ENCODE assay signal across 9 cellular contexts in the genomic region with DNA sequence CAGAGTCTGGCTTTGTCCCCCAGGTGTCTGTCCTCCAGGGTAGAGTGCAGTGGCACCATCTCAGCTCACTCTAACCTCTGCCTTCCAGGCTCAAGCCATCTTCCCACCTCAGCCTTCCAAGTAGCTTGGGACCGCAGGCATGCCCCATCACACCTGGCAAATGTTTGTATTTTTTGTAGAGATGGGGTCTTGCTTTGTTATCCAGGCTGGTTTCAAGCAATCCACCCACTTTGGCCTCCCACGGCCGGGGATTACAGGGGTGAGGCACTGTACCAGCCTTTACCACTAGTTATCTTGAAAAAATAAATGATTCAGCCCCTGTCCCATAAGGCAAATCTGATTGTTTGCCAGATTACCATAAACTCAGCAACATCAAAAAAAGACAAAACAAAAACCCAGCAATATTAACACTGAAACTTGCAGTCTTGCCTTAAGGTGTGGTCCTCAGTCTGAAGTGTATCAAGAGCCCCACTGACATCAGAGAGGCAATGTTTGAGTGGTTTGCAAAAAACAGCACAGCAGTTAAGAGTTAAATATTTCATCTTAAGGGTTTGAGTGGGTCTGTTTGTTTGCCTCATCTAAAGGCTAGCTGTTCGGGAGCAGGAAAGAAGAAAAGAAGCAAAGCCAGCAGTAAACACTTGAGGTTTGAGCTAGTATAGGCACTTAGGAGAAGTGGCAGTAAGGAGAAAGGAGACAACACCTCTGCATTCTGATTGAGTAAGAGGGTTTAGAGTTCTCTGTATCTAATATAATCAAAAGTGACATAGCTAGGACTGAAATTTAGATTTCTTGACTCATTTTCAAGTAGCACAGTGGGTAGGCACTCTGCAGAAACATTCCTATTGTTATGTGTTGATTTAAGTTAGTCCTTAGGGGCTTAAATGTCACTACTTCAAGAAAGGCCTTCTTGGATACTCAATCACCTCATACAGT. TPM values are rescaled to one million over a fixed set of nuclear protein-coding genes. Genes with fewer than 3 reads are reported as not detected.
A peak's percentile ranks its signal among the peaks of the same experiment; 100 is the strongest.
DNase-seq lines count a peak whose midpoint lies in the region; ATAC-seq and TF ChIP-seq lines count a peak whose summit lies in the region.
"Had no signal": no experiment of that assay in that cellular context is flagged by ENCODE, and none has a peak within 500 bp of the region (broad histone marks: within the 10 kb centered on the region; RNA-seq: fewer than 3 reads in every experiment).

No MANE protein-coding gene starts in this region.

- peak; percentile 25 for DNase-seq in A673 (ENCODE audit: low spot score)
- peak; percentile 64 for DNase-seq in Daoy (ENCODE audit: low read depth)
- peak; percentile 8 for DNase-seq in SK-N-SH
- DNase-seq in foreskin melanocyte: peak; percentile 36
- no peak for DNase-seq in RKO (ENCODE audit: low spot score)
- no peak for DNase-seq in Ammon's horn (ENCODE audit: low spot score)
- DNase-seq in head of caudate nucleus: no peak
- DNase-seq: NCI-H1092 treated with DMSO at 0.1 percent for 48 hours had no signal

- H3K36me3 ChIP-seq in A673 (ENCODE audit: insufficient read depth, low read length, poor library complexity, severe bottlenecking): no peaks in the 10 kb centered on the region
- no peaks in the 10 kb centered on the region for H3K36me3 ChIP-seq in SK-N-SH (replicated peaks in 1 of 2; ENCODE audit: control insufficient read depth in 1 of 2, insufficient read depth in 2 of 2, low read length in 1 of 2)

- peak overlapping the region; percentile 39; the same call in 1 of the 2 replicates for H3K4me2 ChIP-seq in SK-N-SH

- H3K9me3 ChIP-seq in A673 (ENCODE audit: low read depth, low read length, poor library complexity, severe bottlenecking): no peaks in the 10 kb centered on the region
- no peaks in the 10 kb centered on the region for H3K9me3 ChIP-seq in SK-N-SH

- no TSS peak for BruUV-seq in A673 (replicated peaks; lab: Mats Ljungman, UMichigan)

- no peak for TF ChIP-seq CTCF in A673 (conservative IDR thresholded peaks at IDR 0.05; ENCODE audit: low read depth, low read length)
- TF ChIP-seq CTCF in SK-N-SH (IDR thresholded peaks at IDR 0.05): no peak

- intact Hi-C loops in A673 (cut with micrococcal nuclease; ENCODE audit: unreplicated experiment): no loop called here
- intact Hi-C loops in head of caudate nucleus (cut with DNase I): no loop called here

- H3K27me3 ChIP-seq in A673 (replicated peaks; ENCODE audit: insufficient read depth, low read depth, low read length, poor library complexity) (no peaks in the 10 kb centered on the region), SK-N-SH (ENCODE audit: insufficient read depth) (no peaks in the 10 kb centered on the region)

- peaks cover 96% of the 10 kb centered on the region for H3K79me2 ChIP-seq in SK-N-SH (ENCODE audit: insufficient read depth)

- no peak for TF ChIP-seq RAD21 in SK-N-SH (IDR thresholded peaks at IDR 0.05; ENCODE audit: low read length)

- H3F3A ChIP-seq in SK-N-SH (replicated peaks; ENCODE audit: insufficient read depth): peaks cover 11% of the 10 kb centered on the region

- no peak overlapping the region for H3K27ac ChIP-seq in A673 (ENCODE audit: low read depth, low read length, poor library complexity, severe bottlenecking)
- H3K27ac ChIP-seq in SK-N-SH (ENCODE audit: low read depth in 2 of 2, low read length in 1 of 2): peak overlapping the region in 1 of 2 experiments; percentile 51; a peak in 2 of 4 replicates

- no peak overlapping the region for H2AFZ ChIP-seq in SK-N-SH (ENCODE audit: low read depth)

- CTCF ChIA-PET in A673 (lab: Charles Lee) (no interaction called here), SK-N-SH (lab: Yijun Ruan, JAX) (no interaction called here)

- no peak for TF ChIP-seq EP300 in SK-N-SH (IDR thresholded peaks at IDR 0.05; ENCODE audit: borderline replicate concordance in 1 of 2, low read depth in 1 of 2, low read length in 1 of 2)

- H4K20me1 ChIP-seq in SK-N-SH (ENCODE audit: insufficient read depth): peaks cover 70% of the 10 kb centered on the region

- H3K4me3 ChIP-seq in A673 (ENCODE audit: low read depth, low read length, poor library complexity, severe bottlenecking): no peak overlapping the region
- no peak overlapping the region for H3K4me3 ChIP-seq in SK-N-SH (ENCODE audit: low read depth in 2 of 2, low read length in 1 of 2)

- ATAC-seq in GM19324 (IDR thresholded peaks at IDR 0.05; ENCODE audit: low FRiP score, unreplicated experiment): no peak

- 73% methylated on average over 4 of the region's 4 CpGs for WGBS in SK-N-SH (ENCODE audit: low lambda C conversion rate)

- POLR2A ChIA-PET in A673 (lab: Charles Lee; ENCODE audit: low non-redundant PET) (no interaction called here), SK-N-SH (lab: Yijun Ruan, JAX) (no interaction called here)

- peaks cover 23% of the 10 kb centered on the region for H3K4me1 ChIP-seq in A673 (ENCODE audit: insufficient read depth, low read length, poor library complexity, severe bottlenecking)
- H3K4me1 ChIP-seq in SK-N-SH (ENCODE audit: control insufficient read depth in 1 of 2, insufficient read depth in 2 of 2, low read depth in 1 of 2, low read length in 1 of 2): peaks cover 6 to 25% of the 10 kb centered on the region in 2 experiments; a peak in 3 of 4 replicates

- no peak overlapping the region for H3K9ac ChIP-seq in SK-N-SH

- H3K9me2 ChIP-seq in SK-N-SH: no peaks in the 10 kb centered on the region

TF ChIP-seq in SK-N-SH, 30 proteins besides CTCF, POLR2A, EP300 and RAD21:
- TF ChIP-seq ELF1 (IDR thresholded peaks at IDR 0.05) (no peak), FOSL2 (IDR thresholded peaks at IDR 0.05; ENCODE audit: borderline replicate concordance, low read depth) (no peak), GABPA (IDR thresholded peaks at IDR 0.05; ENCODE audit: low read depth) (no peak), GATA2 (CRISPR knock-in tag; IDR thresholded peaks at IDR 0.05) (no peak), SMC3 (IDR thresholded peaks at IDR 0.05; ENCODE audit: low read depth, low read length) (no peak), SIN3A (IDR thresholded peaks at IDR 0.05; ENCODE audit: borderline replicate concordance, low read depth, low read length) (no peak), FOXM1 (IDR thresholded peaks at IDR 0.05; ENCODE audit: low read depth) (no peak), RCOR1 (IDR thresholded peaks at IDR 0.05; ENCODE audit: low read length) (no peak)
- TF ChIP-seq, protein P1, sequence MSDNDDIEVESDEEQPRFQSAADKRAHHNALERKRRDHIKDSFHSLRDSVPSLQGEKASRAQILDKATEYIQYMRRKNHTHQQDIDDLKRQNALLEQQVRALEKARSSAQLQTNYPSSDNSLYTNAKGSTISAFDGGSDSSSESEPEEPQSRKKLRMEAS (IDR thresholded peaks at IDR 0.05; ENCODE audit: low read depth): no peak
- TF ChIP-seq, protein P2, sequence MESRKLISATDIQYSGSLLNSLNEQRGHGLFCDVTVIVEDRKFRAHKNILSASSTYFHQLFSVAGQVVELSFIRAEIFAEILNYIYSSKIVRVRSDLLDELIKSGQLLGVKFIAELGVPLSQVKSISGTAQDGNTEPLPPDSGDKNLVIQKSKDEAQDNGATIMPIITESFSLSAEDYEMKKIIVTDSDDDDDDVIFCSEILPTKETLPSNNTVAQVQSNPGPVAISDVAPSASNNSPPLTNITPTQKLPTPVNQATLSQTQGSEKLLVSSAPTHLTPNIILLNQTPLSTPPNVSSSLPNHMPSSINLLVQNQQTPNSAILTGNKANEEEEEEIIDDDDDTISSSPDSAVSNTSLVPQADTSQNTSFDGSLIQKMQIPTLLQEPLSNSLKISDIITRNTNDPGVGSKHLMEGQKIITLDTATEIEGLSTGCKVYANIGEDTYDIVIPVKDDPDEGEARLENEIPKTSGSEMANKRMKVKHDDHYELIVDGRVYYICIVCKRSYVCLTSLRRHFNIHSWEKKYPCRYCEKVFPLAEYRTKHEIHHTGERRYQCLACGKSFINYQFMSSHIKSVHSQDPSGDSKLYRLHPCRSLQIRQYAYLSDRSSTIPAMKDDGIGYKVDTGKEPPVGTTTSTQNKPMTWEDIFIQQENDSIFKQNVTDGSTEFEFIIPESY (IDR thresholded peaks at IDR 0.05; ENCODE audit: borderline replicate concordance, low read depth): no peak
- TF ChIP-seq, protein P3, sequence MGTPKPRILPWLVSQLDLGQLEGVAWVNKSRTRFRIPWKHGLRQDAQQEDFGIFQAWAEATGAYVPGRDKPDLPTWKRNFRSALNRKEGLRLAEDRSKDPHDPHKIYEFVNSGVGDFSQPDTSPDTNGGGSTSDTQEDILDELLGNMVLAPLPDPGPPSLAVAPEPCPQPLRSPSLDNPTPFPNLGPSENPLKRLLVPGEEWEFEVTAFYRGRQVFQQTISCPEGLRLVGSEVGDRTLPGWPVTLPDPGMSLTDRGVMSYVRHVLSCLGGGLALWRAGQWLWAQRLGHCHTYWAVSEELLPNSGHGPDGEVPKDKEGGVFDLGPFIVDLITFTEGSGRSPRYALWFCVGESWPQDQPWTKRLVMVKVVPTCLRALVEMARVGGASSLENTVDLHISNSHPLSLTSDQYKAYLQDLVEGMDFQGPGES (IDR thresholded peaks at IDR 0.05; ENCODE audit: low read depth, low read length): no peak
- TF ChIP-seq, protein P4, sequence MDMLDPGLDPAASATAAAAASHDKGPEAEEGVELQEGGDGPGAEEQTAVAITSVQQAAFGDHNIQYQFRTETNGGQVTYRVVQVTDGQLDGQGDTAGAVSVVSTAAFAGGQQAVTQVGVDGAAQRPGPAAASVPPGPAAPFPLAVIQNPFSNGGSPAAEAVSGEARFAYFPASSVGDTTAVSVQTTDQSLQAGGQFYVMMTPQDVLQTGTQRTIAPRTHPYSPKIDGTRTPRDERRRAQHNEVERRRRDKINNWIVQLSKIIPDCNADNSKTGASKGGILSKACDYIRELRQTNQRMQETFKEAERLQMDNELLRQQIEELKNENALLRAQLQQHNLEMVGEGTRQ (IDR thresholded peaks at IDR 0.05; ENCODE audit: borderline replicate concordance, low read depth, low read length): no peak

RNA-seq across cellular contexts. Expression of a gene that starts 26.3 kb away (rescaled TPM):
- total RNA-seq in A673 (2021): 31.4 and 32.1 TPM in 2 replicates
- 5.1 and 13.7 TPM in 2 replicates for total RNA-seq in Daoy (2014; rRNA removed; shearing (Covaris generic))
- 25.2 and 37.4 TPM in 2 replicates for polyA plus RNA-seq in SK-N-SH (2012; rRNA removed)
- polyA plus RNA-seq in SK-N-SH (2012; cell fraction: cytosol; rRNA removed): 34.3 and 35.8 TPM in 2 replicates
- polyA plus RNA-seq in SK-N-SH (2012; cell fraction: nucleus; rRNA removed): 13.9 and 24.5 TPM in 2 replicates

RNA-seq across cellular contexts. Expression of a gene that starts 39.1 kb away (rescaled TPM):
- 44.7 and 54.0 TPM in 2 replicates for total RNA-seq in A673 (2021)
- 33.4 and 35.8 TPM in 2 replicates for total RNA-seq in Daoy (2014; rRNA removed; shearing (Covaris generic))
- polyA plus RNA-seq in SK-N-SH (2012; rRNA removed): 16.2 and 21.9 TPM in 2 replicates
- polyA plus RNA-seq in SK-N-SH (2012; cell fraction: cytosol; rRNA removed): 40.1 and 45.6 TPM in 2 replicates
- polyA plus RNA-seq in SK-N-SH (2012; cell fraction: nucleus; rRNA removed): 19.9 and 22.3 TPM in 2 replicates

Comparison
In these comparisons a context has a peak if more than half of its experiments do, and no peak if none do; other contexts are left out.
1. DNase-seq: peak in A673 (single experiment), Daoy (single experiment), SK-N-SH (single experiment) and foreskin melanocyte (single experiment); none in RKO (single experiment), Ammon's horn (single experiment) and head of caudate nucleus (0 of 42).